8 cellular contexts compared by ENCODE assay signal in genomic region chrX:153539171-153539978, GRCh38. TPM values are rescaled to one million over a fixed set of nuclear protein-coding genes. Genes with fewer than 3 reads are reported as not detected.
DNase-seq lines count a peak whose midpoint lies in the region; ATAC-seq and TF ChIP-seq lines count a peak whose summit lies in the region.

No MANE protein-coding gene starts in this region.

- intact Hi-C loops in sigmoid colon (cut with DNase I), result loop anchor here (2.0 kb wide), 1 partner anchor 413 kb away; no protein-coding TSS in a partner anchor

- H3K36me3 ChIP-seq in right atrium auricular region (no peaks in the 10 kb centered on the region), sigmoid colon (no peaks in the 10 kb centered on the region)

- peak; percentile 63 for ATAC-seq in GM19025 (IDR thresholded peaks at IDR 0.05; ENCODE audit: low read depth, unreplicated experiment)
- ATAC-seq in GM19455 (IDR thresholded peaks at IDR 0.05; ENCODE audit: unreplicated experiment), result no peak

- TF ChIP-seq CTCF in right atrium auricular region (IDR thresholded peaks at IDR 0.05), result peak; percentile 58 to 90
- peak; percentile 34 to 69 (median 66) for TF ChIP-seq CTCF in sigmoid colon (IDR thresholded peaks at IDR 0.05)

- TF ChIP-seq EP300 in sigmoid colon (IDR thresholded peaks at IDR 0.05), result no peak

- H3K9me3 ChIP-seq in right atrium auricular region (no peaks in the 10 kb centered on the region), sigmoid colon (no peaks in the 10 kb centered on the region)

- WGBS in sigmoid colon, 2 donors, result 38 to 43% methylated on average over 31 of the region's 31 CpGs

- DNase-seq in AML-193 (lab: John Stamatoyannopoulos, UW), result peak; percentile 13 to 19
- DNase-seq in HT-29 (ENCODE audit: low spot score), result peak; percentile 83
- peak; percentile 9 to 47 (median 33) for DNase-seq in T-helper 1 cell
- DNase-seq in amniotic epithelial cell (ENCODE audit: low read depth), result peak; percentile 29
- peak; percentile 69 for DNase-seq in right atrium auricular region (ENCODE audit: low spot score)
- DNase-seq in sigmoid colon, result peak; percentile 81

- H3K4me3 ChIP-seq in right atrium auricular region, result no peak overlapping the region
- no peak overlapping the region for H3K4me3 ChIP-seq in sigmoid colon

- H3K27me3 ChIP-seq in right atrium auricular region (no peaks in the 10 kb centered on the region), sigmoid colon (peaks cover 0 to 2% (median 0%) of the 10 kb centered on the region in 3 donors)

- H3K4me1 ChIP-seq in right atrium auricular region, result no peaks in the 10 kb centered on the region
- no peaks in the 10 kb centered on the region for H3K4me1 ChIP-seq in sigmoid colon

- no peak for TF ChIP-seq POLR2A in sigmoid colon (IDR thresholded peaks at IDR 0.05)

- H3K27ac ChIP-seq in right atrium auricular region (no peak overlapping the region), sigmoid colon (no peak overlapping the region)

RNA-seq across cellular contexts. Expression of gene ATP2B3, which starts 21.9 kb away (rescaled TPM):
- total RNA-seq in HT-29 (2014; rRNA removed; shearing (Covaris generic)), result not detected in 2 replicates
- not detected for total RNA-seq in right atrium auricular region
- under 1 TPM; under 0.01 to 0.95 (median 0.26) TPM for total RNA-seq in sigmoid colon
- under 1 TPM in 1 of 3 donors, not detected in 2; 0.26 TPM for polyA plus RNA-seq in sigmoid colon

RNA-seq across cellular contexts. Expression of gene BGN, which starts 44.6 kb away (rescaled TPM):
- total RNA-seq in HT-29 (2014; rRNA removed; shearing (Covaris generic)), result 14.0 and 23.2 TPM in 2 replicates
- total RNA-seq in right atrium auricular region, result 100 to 1,000 TPM; 141 to 206 TPM
- total RNA-seq in sigmoid colon, result 100 to 1,000 TPM in 1 of 4 donors, 10 to 100 TPM in 1, 1 to 10 TPM in 2; 5.7 to 181 (median 10.1) TPM
- 10 to 100 TPM in 1 of 3 donors, 1 to 10 TPM in 2; 1.8 to 29.9 (median 9.0) TPM for polyA plus RNA-seq in sigmoid colon

RNA-seq across cellular contexts. Expression of gene CCNQ, which starts 59.6 kb away (rescaled TPM):
- total RNA-seq in HT-29 (2014; rRNA removed; shearing (Covaris generic)), result 107 and 122 TPM in 2 replicates
- total RNA-seq in right atrium auricular region, result 10 to 100 TPM; 48.0 to 65.0 TPM
- 10 to 100 TPM; 31.8 to 49.0 (median 39.9) TPM for total RNA-seq in sigmoid colon
- 10 to 100 TPM; 36.7 to 40.8 (median 37.9) TPM for polyA plus RNA-seq in sigmoid colon

Comparison
In these comparisons a context has a peak if more than half of its experiments do, and no peak if none do; other contexts are left out.
1. DNase-seq: peak in every context shown above with its lines; median percentile 83 in HT-29; 81 in sigmoid colon; 69 in right atrium auricular region; 33 in T-helper 1 cell; 29 in amniotic epithelial cell; 16 in AML-193.